In genomic region chr15:78182821-78183220, GRCh38 we compare ENCODE assay signal across 17 cellular contexts. TPM values are rescaled to one million over a fixed set of nuclear protein-coding genes. Genes with fewer than 3 reads are reported as not detected.
A peak's percentile ranks its signal among the peaks of the same experiment; 100 is the strongest.
DNase-seq lines count a peak whose midpoint lies in the region; ATAC-seq and TF ChIP-seq lines count a peak whose summit lies in the region.
"Had no signal": no experiment of that assay in that cellular context is flagged by ENCODE, and none has a peak within 500 bp of the region (broad histone marks: within the 10 kb centered on the region; RNA-seq: fewer than 3 reads in every experiment).

No MANE protein-coding gene starts in this region.

- no peaks in the 10 kb centered on the region for H3K4me1 Mint-ChIP-seq in chondrocyte (ENCODE audit: low read depth)
- H3K4me1 Mint-ChIP-seq: CD4-positive, alpha-beta memory T cell had no signal

- dilution Hi-C loops in mammary epithelial cell (cut with HindIII; ENCODE audit: low sequenced_read_pairs), result no loop called here

- H3K4me2 ChIP-seq in mammary epithelial cell (ENCODE audit: insufficient read depth, low read depth, low read length), result no peak overlapping the region
- H3K4me2 ChIP-seq: A549 had no signal

- 91% methylated on average over 4 of the region's 4 CpGs for WGBS in mammary epithelial cell (ENCODE audit: low coverage, missing lambda C conversion rate)

- no peaks in the 10 kb centered on the region for H3K36me3 ChIP-seq in mammary epithelial cell (ENCODE audit: insufficient read depth, low read length)
- no peaks in the 10 kb centered on the region for H3K36me3 ChIP-seq in breast epithelium
- H3K36me3 ChIP-seq: BE2C had no signal

- no peak for ATAC-seq in GM19328 (IDR thresholded peaks at IDR 0.05; ENCODE audit: unreplicated experiment)
- ATAC-seq in GM21528 (IDR thresholded peaks at IDR 0.05; ENCODE audit: low FRiP score, unreplicated experiment), result no peak
- no peak for ATAC-seq in HG02571 (IDR thresholded peaks at IDR 0.05; ENCODE audit: unreplicated experiment)
- ATAC-seq: A549, GM12878 had no signal

- H4K20me1 ChIP-seq in mammary epithelial cell (ENCODE audit: insufficient read depth, low read length), result no peaks in the 10 kb centered on the region

- H3K79me2 ChIP-seq in mammary epithelial cell (ENCODE audit: insufficient read depth, low read length), result no peaks in the 10 kb centered on the region

- peaks cover 2% of the 10 kb centered on the region for H3K9me3 Mint-ChIP-seq in chondrocyte (ENCODE audit: low read depth)
- H3K9me3 Mint-ChIP-seq: H9 had no signal

- H3K27me3 ChIP-seq in mammary epithelial cell (ENCODE audit: insufficient read depth, low read length) (no peaks in the 10 kb centered on the region), breast epithelium (no peaks in the 10 kb centered on the region)
- H3K27me3 ChIP-seq: BE2C had no signal

- peaks cover 8% of the 10 kb centered on the region for H3K27me3 Mint-ChIP-seq in chondrocyte (ENCODE audit: low read depth)

- H3K4me3 ChIP-seq in mammary epithelial cell (replicated peaks in 1 of 3; ENCODE audit: insufficient read depth in 1 of 3, low read depth in 2 of 3, low read length in 3 of 3), result no peak overlapping the region
- no peak overlapping the region for H3K4me3 ChIP-seq in breast epithelium
- H3K4me3 ChIP-seq: A549, GM12878 had no signal

- H3K27ac ChIP-seq in mammary epithelial cell (ENCODE audit: insufficient read depth, low read depth, low read length), result no peak overlapping the region
- H3K27ac ChIP-seq in breast epithelium, result no peak overlapping the region
- H3K27ac ChIP-seq: A549, C4-2B, HL-60 had no signal

- in situ Hi-C loops in mammary epithelial cell (cut with MboI; ENCODE audit: low sequenced_read_pairs in 2 of 2), result no loop called here

- BruUV-seq in mammary epithelial cell (replicated peaks; lab: Mats Ljungman, UMichigan), result no TSS peak

- H3K27ac Mint-ChIP-seq in chondrocyte (ENCODE audit: unreplicated experiment), result no peak overlapping the region

- H3K4me1 ChIP-seq in mammary epithelial cell (ENCODE audit: insufficient read depth, low read length), result peaks cover 5% of the 10 kb centered on the region
- no peaks in the 10 kb centered on the region for H3K4me1 ChIP-seq in breast epithelium
- H3K4me1 ChIP-seq: A549, BE2C had no signal

- TF ChIP-seq CTCF in mammary epithelial cell (conservative IDR thresholded peaks at IDR 0.05 in 1 of 2, IDR thresholded peaks at IDR 0.05 in 1 of 2; ENCODE audit: extremely low read depth in 1 of 2, insufficient read depth in 1 of 2, low read depth in 1 of 2, low read length in 2 of 2), result no peak
- TF ChIP-seq CTCF in breast epithelium (IDR thresholded peaks at IDR 0.05), result no peak
- TF ChIP-seq CTCF in chondrocyte (IDR thresholded peaks at IDR 0.05), result no peak

- intact Hi-C loops in mammary epithelial cell (cut with micrococcal nuclease) (no loop called here), breast epithelium (cut with DNase I; ENCODE audit: low total_unique reads) (no loop called here)

- H3K9ac ChIP-seq in mammary epithelial cell (ENCODE audit: insufficient read depth, low read length), result no peak overlapping the region

- H3K9me3 ChIP-seq in mammary epithelial cell (replicated peaks; ENCODE audit: insufficient read depth, low read length) (no peaks in the 10 kb centered on the region), breast epithelium (no peaks in the 10 kb centered on the region)
- H3K9me3 ChIP-seq: A549, BE2C had no signal

- H3K36me3 Mint-ChIP-seq in chondrocyte (ENCODE audit: low read depth), result peaks cover 3% of the 10 kb centered on the region

- peak; percentile 73 for DNase-seq in mammary epithelial cell
- no peak for DNase-seq in breast epithelium (ENCODE audit: low spot score in 2 of 2)
- peak; percentile 12 for DNase-seq in chondrocyte (ENCODE audit: low spot score)
- peak; percentile 30 for DNase-seq in mesenteric fat pad (ENCODE audit: low spot score)
- DNase-seq: BE2C; CD4-positive, alpha-beta memory T cell; DMS79; GOT3; H9 had no signal

- CTCF ChIA-PET in mammary epithelial cell (lab: Charles Lee; ENCODE audit: low non-redundant PET), result interaction anchor here (0.6 kb wide), 1 partner anchor 13 kb away, joined by 5 read pairs; no protein-coding TSS in a partner anchor

- H2AFZ ChIP-seq in mammary epithelial cell (ENCODE audit: low read depth, low read length), result no peak overlapping the region

- TF ChIP-seq POLR2A in breast epithelium (IDR thresholded peaks at IDR 0.05), result no peak

- H3K4me3 Mint-ChIP-seq in chondrocyte (ENCODE audit: unreplicated experiment), result no peak overlapping the region
- H3K4me3 Mint-ChIP-seq: CD4-positive, alpha-beta memory T cell; H9 had no signal

RNA-seq across cellular contexts. Expression of gene IDH3A, which starts 33.7 kb away (rescaled TPM):
- total RNA-seq in mammary epithelial cell (100 to 1,000 TPM in 1 of 2 donors, 10 to 100 TPM in 1; 47.8 to 101 TPM), breast epithelium (10 to 100 TPM; 44.2 to 63.2 (median 52.0) TPM), chondrocyte (42.6 to 50.7 TPM (median 48.7 TPM) in 3 replicates), mesenteric fat pad (105 TPM)
- 82.3 TPM for polyA plus RNA-seq in mammary epithelial cell
- 178 TPM for polyA minus RNA-seq in mammary epithelial cell

RNA-seq across cellular contexts. Expression of gene ACSBG1, which starts 51.5 kb away (rescaled TPM):
- under 1 TPM in 1 of 2 donors, not detected in 1; under 0.01 TPM for total RNA-seq in mammary epithelial cell
- not detected for polyA plus RNA-seq in mammary epithelial cell
- polyA minus RNA-seq in mammary epithelial cell, result not detected
- total RNA-seq in breast epithelium, result 1 to 10 TPM in 2 of 3 donors, not detected in 1; 1.9 to 2.0 TPM
- total RNA-seq in chondrocyte, result not detected in 3 replicates
- total RNA-seq in mesenteric fat pad, result not detected
- total RNA-seq: CD4-positive, alpha-beta memory T cell had no signal
- polyA plus RNA-seq: AG04450; CD4-positive, alpha-beta memory T cell had no signal

RNA-seq across cellular contexts. Expression of gene CIB2, which starts 51.6 kb away (rescaled TPM):
- total RNA-seq in mammary epithelial cell (1 to 10 TPM; 5.4 to 6.5 TPM), breast epithelium (1 to 10 TPM; 2.9 to 5.8 (median 4.9) TPM), chondrocyte (5.7 to 8.8 TPM (median 8.0 TPM) in 3 replicates), mesenteric fat pad (5.5 TPM)
- 3.9 TPM for polyA plus RNA-seq in mammary epithelial cell
- not detected for polyA minus RNA-seq in mammary epithelial cell

Comparison
In these comparisons a context has a peak if more than half of its experiments do, and no peak if none do; other contexts are left out.
1. DNase-seq: peak in mammary epithelial cell (single experiment), chondrocyte (single experiment) and mesenteric fat pad (single experiment); none in breast epithelium (0 of 2).